13 cellular contexts compared by ENCODE assay signal in the genomic region with DNA sequence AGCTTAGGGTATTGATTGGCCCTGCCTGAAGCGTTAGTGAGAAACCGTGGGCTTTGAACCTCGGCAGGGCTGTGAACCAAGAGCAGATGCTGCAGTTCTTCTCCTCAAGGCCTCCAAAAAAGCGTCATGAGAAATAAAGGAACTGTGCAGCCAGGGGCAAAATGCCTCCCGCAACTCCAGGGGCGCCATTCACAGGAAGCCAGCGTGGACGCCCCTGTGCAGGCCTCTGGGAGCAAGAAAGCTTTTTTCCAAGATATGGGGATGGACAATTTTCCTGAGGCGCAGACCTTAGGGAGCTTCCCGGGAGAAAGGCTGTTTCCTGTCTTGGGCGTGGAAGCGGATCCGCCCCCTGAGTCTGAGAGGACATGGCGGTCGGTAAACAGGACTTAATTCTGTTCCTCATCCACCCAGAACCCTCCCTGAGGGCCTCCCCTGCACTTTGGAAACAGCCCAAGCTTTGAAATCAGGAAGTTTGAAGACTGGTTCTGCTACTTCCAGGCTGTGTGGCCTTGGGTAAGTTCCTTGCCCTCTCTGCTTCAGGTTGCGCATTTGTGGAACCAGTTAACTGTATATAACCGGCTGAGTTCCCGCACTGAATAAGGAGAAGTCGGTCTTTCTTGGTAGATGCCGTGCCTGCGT. TPM values are rescaled to one million over a fixed set of nuclear protein-coding genes. Genes with fewer than 3 reads are reported as not detected.
DNase-seq lines count a peak whose midpoint lies in the region; ATAC-seq and TF ChIP-seq lines count a peak whose summit lies in the region.
"Had no signal": no experiment of that assay in that cellular context is flagged by ENCODE, and none has a peak within 500 bp of the region (broad histone marks: within the 10 kb centered on the region; RNA-seq: fewer than 3 reads in every experiment).

No MANE protein-coding gene starts in this region.

- H3K27me3 Mint-ChIP-seq in MCF 10A (ENCODE audit: insufficient read depth, unreplicated experiment) (no peaks in the 10 kb centered on the region), chondrocyte (ENCODE audit: low read depth) (no peaks in the 10 kb centered on the region)

- no peaks in the 10 kb centered on the region for H3K9me3 Mint-ChIP-seq in MCF 10A (ENCODE audit: unreplicated experiment)
- H3K9me3 Mint-ChIP-seq in chondrocyte (ENCODE audit: low read depth), result no peaks in the 10 kb centered on the region
- H3K9me3 Mint-ChIP-seq: nephron had no signal

- BruUV-seq in MCF 10A (replicated peaks; lab: Mats Ljungman, UMichigan), result no TSS peak

- no peak for ATAC-seq in aorta (ENCODE audit: low FRiP score)
- ATAC-seq: activated CD4-positive, CD25-positive, alpha-beta regulatory T cell treated with anti-CD3 and anti-CD28 coated beads, Interleukin-2, amount 50 U/mL, for 24 hours; gastroesophageal sphincter had no signal

- CTCF ChIA-PET in MCF 10A (lab: Yijun Ruan, JAX), result interaction anchor here (0.8 to 1.7 kb wide), 2 partner anchors 25 to 74 kb away, joined by 3 read pairs; no protein-coding TSS in a partner anchor

- DNase-seq in breast epithelium (ENCODE audit: low spot score in 2 of 2) (no peak), MCF 10A (ENCODE audit: unreplicated experiment) (no peak), chondrocyte (ENCODE audit: low spot score) (no peak), aorta (no peak), NCI-H345 (lab: John Stamatoyannopoulos, UW) (no peak), activated T-cell treated with anti-CD3 and anti-CD28 coated beads for 4 hours (no peak), OCI-M2 (lab: John Stamatoyannopoulos, UW; ENCODE audit: unreplicated experiment) (no peak)
- DNase-seq: DMS153, NCI-H1694 treated with DMSO at 0.1 percent for 48 hours had no signal

- TF ChIP-seq POLR2A in breast epithelium (IDR thresholded peaks at IDR 0.05), result no peak

- H3K4me3 Mint-ChIP-seq in MCF 10A (ENCODE audit: unreplicated experiment) (no peak overlapping the region), chondrocyte (ENCODE audit: unreplicated experiment) (peak overlapping the region; percentile 17)
- H3K4me3 Mint-ChIP-seq: nephron had no signal

- H3K36me3 ChIP-seq in breast epithelium, result no peaks in the 10 kb centered on the region
- no peaks in the 10 kb centered on the region for H3K36me3 ChIP-seq in mucosa of rectum (ENCODE audit: control insufficient read depth in 2 of 2, insufficient read depth in 2 of 2, low read length in 2 of 2)
- H3K36me3 ChIP-seq in aorta (ENCODE audit: control insufficient read depth in 1 of 2, insufficient read depth in 2 of 2, low read length in 1 of 2), result no peaks in the 10 kb centered on the region
- H3K36me3 ChIP-seq: gastroesophageal sphincter had no signal

- no peak for TF ChIP-seq CTCF in breast epithelium (IDR thresholded peaks at IDR 0.05)
- TF ChIP-seq CTCF in MCF 10A (IDR thresholded peaks at IDR 0.05; ENCODE audit: unreplicated experiment), result no peak
- TF ChIP-seq CTCF in chondrocyte (IDR thresholded peaks at IDR 0.05), result no peak

- 96 to 98% methylated on average over 21 of the region's 21 CpGs for WGBS in aorta, 2 donors

- H3K27ac ChIP-seq in breast epithelium, result peak overlapping the region; percentile 38 to 72
- H3K27ac ChIP-seq in mucosa of rectum (ENCODE audit: low read depth in 2 of 2, low read length in 2 of 2), result peak overlapping the region; percentile 63 to 86
- peak overlapping the region; percentile 68 to 82 for H3K27ac ChIP-seq in aorta (ENCODE audit: low read depth in 1 of 2, low read length in 2 of 2)
- H3K27ac ChIP-seq: gastroesophageal sphincter had no signal

- H3K9me3 ChIP-seq in breast epithelium (no peaks in the 10 kb centered on the region), mucosa of rectum (ENCODE audit: control insufficient read depth in 2 of 2, low read length in 2 of 2) (no peaks in the 10 kb centered on the region), aorta (ENCODE audit: control insufficient read depth, low read length) (no peaks in the 10 kb centered on the region)
- H3K9me3 ChIP-seq: gastroesophageal sphincter had no signal

- POLR2A ChIA-PET in MCF 10A (lab: Yijun Ruan, JAX), result interaction anchor here (0.5 to 1.9 kb wide), 5 partner anchors 10 to 1493 kb away, joined by 3 to 6 read pairs (median 4); partner anchors contain the start of gene SNRPD1

- H3K4me1 ChIP-seq in breast epithelium (peaks cover 0 to 8% of the 10 kb centered on the region in 2 donors), mucosa of rectum (ENCODE audit: control insufficient read depth in 2 of 2, insufficient read depth in 2 of 2, low read length in 2 of 2) (peaks cover 12 to 31% of the 10 kb centered on the region in 2 donors), aorta (ENCODE audit: control insufficient read depth in 1 of 2, insufficient read depth in 2 of 2, low read length in 2 of 2) (peaks cover 0 to 5% of the 10 kb centered on the region in 2 donors)
- H3K4me1 ChIP-seq: gastroesophageal sphincter had no signal

- no peaks in the 10 kb centered on the region for H3K27me3 ChIP-seq in breast epithelium
- no peaks in the 10 kb centered on the region for H3K27me3 ChIP-seq in mucosa of rectum (ENCODE audit: control insufficient read depth in 2 of 2, insufficient read depth in 2 of 2, low read length in 2 of 2)
- no peaks in the 10 kb centered on the region for H3K27me3 ChIP-seq in aorta (ENCODE audit: control insufficient read depth in 1 of 2, insufficient read depth in 2 of 2, low read length in 1 of 2)
- H3K27me3 ChIP-seq: gastroesophageal sphincter had no signal

- H3K4me3 ChIP-seq in breast epithelium (no peak overlapping the region), mucosa of rectum (ENCODE audit: low read length in 2 of 2) (peak overlapping the region; percentile 43 to 44), aorta (ENCODE audit: low read length in 2 of 2) (no peak overlapping the region)
- H3K4me3 ChIP-seq: gastroesophageal sphincter had no signal

- H3K36me3 Mint-ChIP-seq in MCF 10A (ENCODE audit: insufficient read depth, unreplicated experiment) (no peaks in the 10 kb centered on the region), chondrocyte (ENCODE audit: low read depth) (no peaks in the 10 kb centered on the region)

- intact Hi-C loops in breast epithelium (cut with DNase I; ENCODE audit: low total_unique reads) (no loop called here), MCF 10A (cut with micrococcal nuclease) (loop anchor here (1.0 kb wide), 1 partner anchor 10 kb away; no protein-coding TSS in a partner anchor), aorta (cut with DNase I) (loop anchor here in 1 of 2 donors (2.0 kb wide), 1 partner anchor 173 kb away; the partner anchor contains the start of gene RBBP8)

- H3K9ac ChIP-seq in mucosa of rectum (ENCODE audit: low read depth in 1 of 2, low read length in 2 of 2), result peak overlapping the region; percentile 26 to 62

- H3K4me1 Mint-ChIP-seq in MCF 10A (ENCODE audit: insufficient read depth, unreplicated experiment) (peaks cover 27% of the 10 kb centered on the region), chondrocyte (ENCODE audit: low read depth) (peaks cover 42% of the 10 kb centered on the region)

- H3K27ac Mint-ChIP-seq in MCF 10A (ENCODE audit: low read depth, unreplicated experiment) (no peak overlapping the region), chondrocyte (ENCODE audit: unreplicated experiment) (peak overlapping the region; percentile 97)

RNA-seq across cellular contexts. Expression of gene CABLES1, which starts 29.6 kb away (rescaled TPM):
- total RNA-seq in breast epithelium (10 to 100 TPM; 18.1 to 28.7 (median 22.3) TPM), MCF 10A (2022) (3.2 and 3.7 TPM in 2 replicates), chondrocyte (26.2 to 46.3 TPM (median 29.3 TPM) in 3 replicates), aorta (10 to 100 TPM in 1 of 2 donors, 1 to 10 TPM in 1; 9.9 to 25.7 TPM)
- polyA plus RNA-seq in aorta, result 10 to 100 TPM; 10.4 to 12.4 TPM

Comparison
In these comparisons a context has a peak if more than half of its experiments do, and no peak if none do; other contexts are left out.
1. H3K4me3 ChIP-seq: peak in mucosa of rectum (2 of 2); none in breast epithelium (0 of 3) and aorta (0 of 2).
2. Peak in every context shown above with its lines, with median percentiles within 50 percentile points of each other: H3K27ac ChIP-seq.